ENCODE assay signal across 20 cellular contexts in the genomic region with DNA sequence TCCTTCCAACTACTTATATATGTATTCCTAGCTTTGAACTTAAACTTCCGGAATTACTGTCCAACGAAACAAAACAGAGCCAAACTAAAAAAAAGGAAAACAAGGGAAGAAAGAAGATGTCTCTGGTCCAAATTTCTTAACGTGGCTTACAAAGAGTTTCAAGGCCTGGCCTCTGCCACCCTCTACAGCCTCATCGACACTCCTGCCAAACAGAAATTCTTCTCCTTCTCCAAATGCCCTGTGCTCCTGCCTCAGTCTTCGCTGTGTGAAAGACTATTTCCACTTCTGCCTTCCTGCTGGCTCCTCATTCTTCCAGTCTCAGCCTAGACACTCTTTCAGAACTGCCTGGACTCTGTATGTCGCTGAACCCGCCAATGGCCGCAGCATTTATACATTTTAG.
DNase-seq lines count a peak whose midpoint lies in the region; ATAC-seq, FAIRE-seq and TF ChIP-seq lines count a peak whose summit lies in the region.
"Had no signal": no experiment of that assay in that cellular context is flagged by ENCODE, and none has a peak within 500 bp of the region (broad histone marks: within the 10 kb centered on the region; RNA-seq: fewer than 3 reads in every experiment).

No MANE protein-coding gene starts in this region.

- H3K4me3 ChIP-seq in left ventricle myocardium inferior, result no peak overlapping the region
- H3K4me3 ChIP-seq: SK-N-MC had no signal

- no peak for TF ChIP-seq POLR2A in H54 (IDR thresholded peaks at IDR 0.05; ENCODE audit: low read depth, low read length)

- H3K4me1 ChIP-seq in left ventricle myocardium inferior, result no peaks in the 10 kb centered on the region

- no peak overlapping the region for H3K4me3 Mint-ChIP-seq in mesothelial cell of epicardium
- no peak overlapping the region for H3K4me3 Mint-ChIP-seq in activated T-cell treated with anti-CD3 and anti-CD28 coated beads, Interleukin-2, amount 50 U/mL, for 72 hours

- no peak for FAIRE-seq in H54 (lab: Jason Lieb, UNC)
- FAIRE-seq: A204.1 had no signal

- peak; percentile 22 for TF ChIP-seq CTCF in left ventricle myocardium inferior (IDR thresholded peaks at IDR 0.05; ENCODE audit: borderline replicate concordance)
- no peak for TF ChIP-seq CTCF in mesothelial cell of epicardium (IDR thresholded peaks at IDR 0.05; ENCODE audit: unreplicated experiment)

- no peaks in the 10 kb centered on the region for H3K9me3 Mint-ChIP-seq in mesothelial cell of epicardium
- H3K9me3 Mint-ChIP-seq in activated T-cell treated with anti-CD3 and anti-CD28 coated beads, Interleukin-2, amount 50 U/mL, for 72 hours, result no peaks in the 10 kb centered on the region

- ATAC-seq in GM19463 (IDR thresholded peaks at IDR 0.05; ENCODE audit: unreplicated experiment), result no peak
- no peak for ATAC-seq in activated T-cell treated with anti-CD3 and anti-CD28 coated beads, Interleukin-2, amount 50 U/mL, for 72 hours (replicated peaks in 1 of 2)
- ATAC-seq: HCT116, Panc1 had no signal

- DNase-seq in left ventricle myocardium inferior (no peak), cardiac septum (ENCODE audit: low spot score) (no peak), cerebellum (ENCODE audit: low spot score) (peak; percentile 4), mesothelial cell of epicardium (ENCODE audit: low spot score in 2 of 2, unreplicated experiment in 2 of 2) (no peak), superior temporal gyrus (ENCODE audit: extremely low spot score) (peak; percentile 27), H54 (ENCODE audit: insufficient read length, low spot score) (no peak)
- DNase-seq in activated T-cell treated with anti-CD3 and anti-CD28 coated beads, Interleukin-2, amount 50 U/mL, for 72 hours, result no peak
- DNase-seq: KBM-7, MV-4-11, NCI-H1417 treated with DMSO at 0.1 percent for 48 hours, NCI-H2029 treated with DMSO at 0.1 percent for 48 hours, NCI-H2171 treated with DMSO at 0.1 percent for 48 hours, NCI-H774, Right ventricle myocardium superior had no signal

- H3K27ac ChIP-seq in left ventricle myocardium inferior (replicated peaks), result no peak overlapping the region
- H3K27ac ChIP-seq: C4-2B, SK-N-MC had no signal

- no peaks in the 10 kb centered on the region for H3K27me3 ChIP-seq in left ventricle myocardium inferior (ENCODE audit: low read depth)

- intact Hi-C loops in left ventricle myocardium inferior (cut with micrococcal nuclease) (no loop called here), cardiac septum (cut with DNase I) (no loop called here)

- H3K36me3 Mint-ChIP-seq in mesothelial cell of epicardium, result no peaks in the 10 kb centered on the region
- no peaks in the 10 kb centered on the region for H3K36me3 Mint-ChIP-seq in activated T-cell treated with anti-CD3 and anti-CD28 coated beads, Interleukin-2, amount 50 U/mL, for 72 hours (ENCODE audit: insufficient read depth in 2 of 2)

- H3K9me3 ChIP-seq in left ventricle myocardium inferior (replicated peaks), result no peaks in the 10 kb centered on the region

- H3K27me3 Mint-ChIP-seq in mesothelial cell of epicardium (ENCODE audit: low read depth), result no peaks in the 10 kb centered on the region
- no peaks in the 10 kb centered on the region for H3K27me3 Mint-ChIP-seq in activated T-cell treated with anti-CD3 and anti-CD28 coated beads, Interleukin-2, amount 50 U/mL, for 72 hours (ENCODE audit: low read depth)

- H3K36me3 ChIP-seq in left ventricle myocardium inferior, result no peaks in the 10 kb centered on the region

- H3K27ac Mint-ChIP-seq in mesothelial cell of epicardium, result peak overlapping the region; percentile 23
- no peak overlapping the region for H3K27ac Mint-ChIP-seq in activated T-cell treated with anti-CD3 and anti-CD28 coated beads, Interleukin-2, amount 50 U/mL, for 72 hours

- H3K4me1 Mint-ChIP-seq in mesothelial cell of epicardium, result peaks cover 9% of the 10 kb centered on the region
- no peaks in the 10 kb centered on the region for H3K4me1 Mint-ChIP-seq in activated T-cell treated with anti-CD3 and anti-CD28 coated beads, Interleukin-2, amount 50 U/mL, for 72 hours (ENCODE audit: low read depth)

Comparison
In these comparisons a context has a peak if more than half of its experiments do, and no peak if none do; other contexts are left out.
1. DNase-seq: peak in cerebellum (single experiment) and superior temporal gyrus (single experiment); none in left ventricle myocardium inferior (single experiment), cardiac septum (single experiment), mesothelial cell of epicardium (0 of 2), H54 (single experiment) and activated T-cell treated with anti-CD3 and anti-CD28 coated beads, Interleukin-2, amount 50 U/mL, for 72 hours (0 of 2).